1 cellular context compared by ENCODE assay signal in genomic region chr1:244049969-244050834, GRCh38.
TF ChIP-seq lines count a peak whose summit lies in the region.

No MANE protein-coding gene starts in this region.

TF ChIP-seq in K562, 482 proteins besides CTCF, POLR2A, EP300 and RAD21 (continued from another document):
- TF ChIP-seq, protein P1, sequence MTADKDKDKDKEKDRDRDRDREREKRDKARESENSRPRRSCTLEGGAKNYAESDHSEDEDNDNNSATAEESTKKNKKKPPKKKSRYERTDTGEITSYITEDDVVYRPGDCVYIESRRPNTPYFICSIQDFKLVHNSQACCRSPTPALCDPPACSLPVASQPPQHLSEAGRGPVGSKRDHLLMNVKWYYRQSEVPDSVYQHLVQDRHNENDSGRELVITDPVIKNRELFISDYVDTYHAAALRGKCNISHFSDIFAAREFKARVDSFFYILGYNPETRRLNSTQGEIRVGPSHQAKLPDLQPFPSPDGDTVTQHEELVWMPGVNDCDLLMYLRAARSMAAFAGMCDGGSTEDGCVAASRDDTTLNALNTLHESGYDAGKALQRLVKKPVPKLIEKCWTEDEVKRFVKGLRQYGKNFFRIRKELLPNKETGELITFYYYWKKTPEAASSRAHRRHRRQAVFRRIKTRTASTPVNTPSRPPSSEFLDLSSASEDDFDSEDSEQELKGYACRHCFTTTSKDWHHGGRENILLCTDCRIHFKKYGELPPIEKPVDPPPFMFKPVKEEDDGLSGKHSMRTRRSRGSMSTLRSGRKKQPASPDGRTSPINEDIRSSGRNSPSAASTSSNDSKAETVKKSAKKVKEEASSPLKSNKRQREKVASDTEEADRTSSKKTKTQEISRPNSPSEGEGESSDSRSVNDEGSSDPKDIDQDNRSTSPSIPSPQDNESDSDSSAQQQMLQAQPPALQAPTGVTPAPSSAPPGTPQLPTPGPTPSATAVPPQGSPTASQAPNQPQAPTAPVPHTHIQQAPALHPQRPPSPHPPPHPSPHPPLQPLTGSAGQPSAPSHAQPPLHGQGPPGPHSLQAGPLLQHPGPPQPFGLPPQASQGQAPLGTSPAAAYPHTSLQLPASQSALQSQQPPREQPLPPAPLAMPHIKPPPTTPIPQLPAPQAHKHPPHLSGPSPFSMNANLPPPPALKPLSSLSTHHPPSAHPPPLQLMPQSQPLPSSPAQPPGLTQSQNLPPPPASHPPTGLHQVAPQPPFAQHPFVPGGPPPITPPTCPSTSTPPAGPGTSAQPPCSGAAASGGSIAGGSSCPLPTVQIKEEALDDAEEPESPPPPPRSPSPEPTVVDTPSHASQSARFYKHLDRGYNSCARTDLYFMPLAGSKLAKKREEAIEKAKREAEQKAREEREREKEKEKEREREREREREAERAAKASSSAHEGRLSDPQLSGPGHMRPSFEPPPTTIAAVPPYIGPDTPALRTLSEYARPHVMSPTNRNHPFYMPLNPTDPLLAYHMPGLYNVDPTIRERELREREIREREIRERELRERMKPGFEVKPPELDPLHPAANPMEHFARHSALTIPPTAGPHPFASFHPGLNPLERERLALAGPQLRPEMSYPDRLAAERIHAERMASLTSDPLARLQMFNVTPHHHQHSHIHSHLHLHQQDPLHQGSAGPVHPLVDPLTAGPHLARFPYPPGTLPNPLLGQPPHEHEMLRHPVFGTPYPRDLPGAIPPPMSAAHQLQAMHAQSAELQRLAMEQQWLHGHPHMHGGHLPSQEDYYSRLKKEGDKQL (CRISPR knock-in tag; IDR thresholded peaks at IDR 0.05; ENCODE audit: borderline replicate concordance) = no peak
- TF ChIP-seq TSC22D4 (tag; IDR thresholded peaks at IDR 0.05) (no peak), RNF2 (IDR thresholded peaks at IDR 0.05) (peak; percentile 18; the same call in 1 of the 2 replicates), ZNF589 (CRISPR knock-in tag; IDR thresholded peaks at IDR 0.05; ENCODE audit: low read depth) (no peak), NR1H2 (CRISPR knock-in tag; IDR thresholded peaks at IDR 0.05) (no peak), ILF3 (IDR thresholded peaks at IDR 0.05; ENCODE audit: borderline replicate concordance) (no peak), XRCC4 (IDR thresholded peaks at IDR 0.05; ENCODE audit: extremely low read depth, insufficient read depth, insufficient read length) (no peak), NEUROD1 (IDR thresholded peaks at IDR 0.05; ENCODE audit: borderline replicate concordance, low read depth, low read length, partially characterized antibody) (no peak), CBX8 (IDR thresholded peaks at IDR 0.05; ENCODE audit: borderline replicate concordance, extremely low read depth, low read depth, low read length, poor library complexity, severe bottlenecking) (peak; percentile 91), MAZ (CRISPR knock-in tag; conservative IDR thresholded peaks at IDR 0.05 in 1 of 2, IDR thresholded peaks at IDR 0.05 in 1 of 2) (no peak), RBM34 (IDR thresholded peaks at IDR 0.05; ENCODE audit: borderline replicate concordance, insufficient read depth, low read length) (no peak), CBX2 (IDR thresholded peaks at IDR 0.05; ENCODE audit: insufficient read depth, low read length, poor library complexity, severe bottlenecking) (peak; percentile 99), MLX (CRISPR knock-in tag; conservative IDR thresholded peaks at IDR 0.05) (no peak), PTBP1 (IDR thresholded peaks at IDR 0.05; ENCODE audit: low read depth, low read length) (no peak), ZNF717 (CRISPR knock-in tag; IDR thresholded peaks at IDR 0.05) (no peak), TAF7 (tag; IDR thresholded peaks at IDR 0.05) (no peak), FOXK2 (conservative IDR thresholded peaks at IDR 0.05 in 1 of 2, IDR thresholded peaks at IDR 0.05 in 1 of 2; ENCODE audit: low read depth in 2 of 2) (no peak), ZNF197 (CRISPR knock-in tag; IDR thresholded peaks at IDR 0.05; ENCODE audit: low read depth) (no peak), ELF2 (CRISPR knock-in tag; IDR thresholded peaks at IDR 0.05) (no peak), SETDB1 (IDR thresholded peaks at IDR 0.05; ENCODE audit: low read length) (no peak), SMAD1 (IDR thresholded peaks at IDR 0.05; ENCODE audit: low read depth, low read length, partially characterized antibody) (no peak), GATA2 (CRISPR knock-in tag; IDR thresholded peaks at IDR 0.05) (no peak), NFYB (IDR thresholded peaks at IDR 0.05; ENCODE audit: extremely low read depth, insufficient read length) (no peak), FOXJ2 (tag; IDR thresholded peaks at IDR 0.05) (no peak), SNAPC5 (CRISPR knock-in tag; IDR thresholded peaks at IDR 0.05) (no peak), ZNF780A (CRISPR knock-in tag; IDR thresholded peaks at IDR 0.05) (no peak)
- TF ChIP-seq, protein P2, sequence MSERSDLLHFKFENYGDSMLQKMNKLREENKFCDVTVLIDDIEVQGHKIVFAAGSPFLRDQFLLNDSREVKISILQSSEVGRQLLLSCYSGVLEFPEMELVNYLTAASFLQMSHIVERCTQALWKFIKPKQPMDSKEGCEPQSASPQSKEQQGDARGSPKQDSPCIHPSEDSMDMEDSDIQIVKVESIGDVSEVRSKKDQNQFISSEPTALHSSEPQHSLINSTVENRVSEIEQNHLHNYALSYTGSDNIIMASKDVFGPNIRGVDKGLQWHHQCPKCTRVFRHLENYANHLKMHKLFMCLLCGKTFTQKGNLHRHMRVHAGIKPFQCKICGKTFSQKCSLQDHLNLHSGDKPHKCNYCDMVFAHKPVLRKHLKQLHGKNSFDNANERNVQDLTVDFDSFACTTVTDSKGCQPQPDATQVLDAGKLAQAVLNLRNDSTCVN (CRISPR knock-in tag; IDR thresholded peaks at IDR 0.05) = no peak
- TF ChIP-seq, protein P3, sequence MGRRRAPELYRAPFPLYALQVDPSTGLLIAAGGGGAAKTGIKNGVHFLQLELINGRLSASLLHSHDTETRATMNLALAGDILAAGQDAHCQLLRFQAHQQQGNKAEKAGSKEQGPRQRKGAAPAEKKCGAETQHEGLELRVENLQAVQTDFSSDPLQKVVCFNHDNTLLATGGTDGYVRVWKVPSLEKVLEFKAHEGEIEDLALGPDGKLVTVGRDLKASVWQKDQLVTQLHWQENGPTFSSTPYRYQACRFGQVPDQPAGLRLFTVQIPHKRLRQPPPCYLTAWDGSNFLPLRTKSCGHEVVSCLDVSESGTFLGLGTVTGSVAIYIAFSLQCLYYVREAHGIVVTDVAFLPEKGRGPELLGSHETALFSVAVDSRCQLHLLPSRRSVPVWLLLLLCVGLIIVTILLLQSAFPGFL (CRISPR knock-in tag; IDR thresholded peaks at IDR 0.05) = no peak
- TF ChIP-seq, protein P4, sequence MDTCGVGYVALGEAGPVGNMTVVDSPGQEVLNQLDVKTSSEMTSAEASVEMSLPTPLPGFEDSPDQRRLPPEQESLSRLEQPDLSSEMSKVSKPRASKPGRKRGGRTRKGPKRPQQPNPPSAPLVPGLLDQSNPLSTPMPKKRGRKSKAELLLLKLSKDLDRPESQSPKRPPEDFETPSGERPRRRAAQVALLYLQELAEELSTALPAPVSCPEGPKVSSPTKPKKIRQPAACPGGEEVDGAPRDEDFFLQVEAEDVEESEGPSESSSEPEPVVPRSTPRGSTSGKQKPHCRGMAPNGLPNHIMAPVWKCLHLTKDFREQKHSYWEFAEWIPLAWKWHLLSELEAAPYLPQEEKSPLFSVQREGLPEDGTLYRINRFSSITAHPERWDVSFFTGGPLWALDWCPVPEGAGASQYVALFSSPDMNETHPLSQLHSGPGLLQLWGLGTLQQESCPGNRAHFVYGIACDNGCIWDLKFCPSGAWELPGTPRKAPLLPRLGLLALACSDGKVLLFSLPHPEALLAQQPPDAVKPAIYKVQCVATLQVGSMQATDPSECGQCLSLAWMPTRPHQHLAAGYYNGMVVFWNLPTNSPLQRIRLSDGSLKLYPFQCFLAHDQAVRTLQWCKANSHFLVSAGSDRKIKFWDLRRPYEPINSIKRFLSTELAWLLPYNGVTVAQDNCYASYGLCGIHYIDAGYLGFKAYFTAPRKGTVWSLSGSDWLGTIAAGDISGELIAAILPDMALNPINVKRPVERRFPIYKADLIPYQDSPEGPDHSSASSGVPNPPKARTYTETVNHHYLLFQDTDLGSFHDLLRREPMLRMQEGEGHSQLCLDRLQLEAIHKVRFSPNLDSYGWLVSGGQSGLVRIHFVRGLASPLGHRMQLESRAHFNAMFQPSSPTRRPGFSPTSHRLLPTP (IDR thresholded peaks at IDR 0.05; ENCODE audit: borderline replicate concordance, extremely low read depth, insufficient read length) = no peak
- TF ChIP-seq, protein P5, sequence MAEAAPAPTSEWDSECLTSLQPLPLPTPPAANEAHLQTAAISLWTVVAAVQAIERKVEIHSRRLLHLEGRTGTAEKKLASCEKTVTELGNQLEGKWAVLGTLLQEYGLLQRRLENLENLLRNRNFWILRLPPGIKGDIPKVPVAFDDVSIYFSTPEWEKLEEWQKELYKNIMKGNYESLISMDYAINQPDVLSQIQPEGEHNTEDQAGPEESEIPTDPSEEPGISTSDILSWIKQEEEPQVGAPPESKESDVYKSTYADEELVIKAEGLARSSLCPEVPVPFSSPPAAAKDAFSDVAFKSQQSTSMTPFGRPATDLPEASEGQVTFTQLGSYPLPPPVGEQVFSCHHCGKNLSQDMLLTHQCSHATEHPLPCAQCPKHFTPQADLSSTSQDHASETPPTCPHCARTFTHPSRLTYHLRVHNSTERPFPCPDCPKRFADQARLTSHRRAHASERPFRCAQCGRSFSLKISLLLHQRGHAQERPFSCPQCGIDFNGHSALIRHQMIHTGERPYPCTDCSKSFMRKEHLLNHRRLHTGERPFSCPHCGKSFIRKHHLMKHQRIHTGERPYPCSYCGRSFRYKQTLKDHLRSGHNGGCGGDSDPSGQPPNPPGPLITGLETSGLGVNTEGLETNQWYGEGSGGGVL (CRISPR knock-in tag; IDR thresholded peaks at IDR 0.05) = no peak
- TF ChIP-seq, protein P6, sequence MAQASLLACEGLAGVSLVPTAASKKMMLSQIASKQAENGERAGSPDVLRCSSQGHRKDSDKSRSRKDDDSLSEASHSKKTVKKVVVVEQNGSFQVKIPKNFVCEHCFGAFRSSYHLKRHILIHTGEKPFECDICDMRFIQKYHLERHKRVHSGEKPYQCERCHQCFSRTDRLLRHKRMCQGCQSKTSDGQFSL (CRISPR knock-in tag; IDR thresholded peaks at IDR 0.05) = no peak
- TF ChIP-seq, protein P6 (tag; IDR thresholded peaks at IDR 0.05) = 0 out of 4 replicates have a peak, but pooled peaks of 1 of the 2 experiments have one; percentile 17
